In genomic region chr3:101561630-101562328, GRCh38 we compare ENCODE assay signal across 1 cellular context.
TF ChIP-seq lines count a peak whose summit lies in the region.

Gene TRMT10C (plus strand): TSS chr3:101561868. CDS start chr3:101564782, 2,914 bp downstream.

TF ChIP-seq in K562, 482 proteins besides CTCF, POLR2A, EP300 and RAD21 (continued from another document and continues in another):
- no peak for TF ChIP-seq ARID4B (CRISPR knock-in tag; IDR thresholded peaks at IDR 0.05)
- peak; percentile 85 for TF ChIP-seq POLR2H (tag; IDR thresholded peaks at IDR 0.05; ENCODE audit: low read depth)
- TF ChIP-seq CREB3 (tag; conservative IDR thresholded peaks at IDR 0.05; ENCODE audit: low read depth), result no peak
- TF ChIP-seq CBX1 (IDR thresholded peaks at IDR 0.05; ENCODE audit: low read depth), result peak; percentile 68; the same call in 1 of the 2 replicates
- TF ChIP-seq EGR1 (conservative IDR thresholded peaks at IDR 0.05), result no peak
- TF ChIP-seq PHTF2 (CRISPR knock-in tag; IDR thresholded peaks at IDR 0.05), result no peak
- TF ChIP-seq TBL1XR1 (IDR thresholded peaks at IDR 0.05; ENCODE audit: low read length in 2 of 2), result peak in 1 of 2 experiments; percentile 80; a peak in 1 of 4 replicates
- no peak for TF ChIP-seq ZNF77 (CRISPR knock-in tag; IDR thresholded peaks at IDR 0.05)
- no peak for TF ChIP-seq MYBL2 (IDR thresholded peaks at IDR 0.05; ENCODE audit: low read depth)
- no peak for TF ChIP-seq MYBL2 (CRISPR knock-in tag; IDR thresholded peaks at IDR 0.05; ENCODE audit: borderline replicate concordance)
- TF ChIP-seq ETV6 (IDR thresholded peaks at IDR 0.05; ENCODE audit: borderline replicate concordance in 1 of 2, low read depth in 2 of 2, low read length in 1 of 2), result no peak
- TF ChIP-seq ETV6 (CRISPR knock-in tag; IDR thresholded peaks at IDR 0.05; ENCODE audit: borderline replicate concordance), result no peak
- TF ChIP-seq RAD51 (IDR thresholded peaks at IDR 0.05; ENCODE audit: borderline replicate concordance, low read depth), result no peak
- no peak for TF ChIP-seq ZEB2 (IDR thresholded peaks at IDR 0.05)
- TF ChIP-seq VEZF1 (CRISPR knock-in tag; IDR thresholded peaks at IDR 0.05), result peak; percentile 18; the same call in 1 of the 2 replicates
- peak; percentile 88 for TF ChIP-seq L3MBTL2 (IDR thresholded peaks at IDR 0.05)
- no peak for TF ChIP-seq ADNP (tag; IDR thresholded peaks at IDR 0.05)
- TF ChIP-seq MGA (IDR thresholded peaks at IDR 0.05), result peak; percentile 82
- peak; percentile 51 for TF ChIP-seq SP2 (IDR thresholded peaks at IDR 0.05; ENCODE audit: extremely low read depth, low read depth, low read length, poor library complexity, severe bottlenecking)
- TF ChIP-seq ZNF785 (CRISPR knock-in tag; IDR thresholded peaks at IDR 0.05), result no peak
- TF ChIP-seq ZNF75A (CRISPR knock-in tag; IDR thresholded peaks at IDR 0.05), result no peak
- no peak for TF ChIP-seq MCM5 (IDR thresholded peaks at IDR 0.05; ENCODE audit: low read depth)
- no peak for TF ChIP-seq ZNF253 (CRISPR knock-in tag; conservative IDR thresholded peaks at IDR 0.05)
- no peak for TF ChIP-seq GATAD2B (IDR thresholded peaks at IDR 0.05; ENCODE audit: borderline replicate concordance)
- no peak for TF ChIP-seq IRF2 (CRISPR knock-in tag; IDR thresholded peaks at IDR 0.05)
- peak; percentile 22; the same call in 1 of the 2 replicates for TF ChIP-seq ZNF121 (CRISPR knock-in tag; conservative IDR thresholded peaks at IDR 0.05)
- TF ChIP-seq HMBOX1 (IDR thresholded peaks at IDR 0.05), result no peak
- TF ChIP-seq ZNF707 (CRISPR knock-in tag; conservative IDR thresholded peaks at IDR 0.05), result no peak
- TF ChIP-seq CBFA2T2 (conservative IDR thresholded peaks at IDR 0.05), result no peak
- TF ChIP-seq NCOA2 (IDR thresholded peaks at IDR 0.05; ENCODE audit: partially characterized antibody in 2 of 2), result no peak
- no peak for TF ChIP-seq SREBF2 (CRISPR knock-in tag; IDR thresholded peaks at IDR 0.05)
- no peak for TF ChIP-seq POLR3G (IDR thresholded peaks at IDR 0.05; ENCODE audit: extremely low read depth, insufficient read length, insufficient replicate concordance)
- peak; percentile 78 for TF ChIP-seq PKNOX1 (IDR thresholded peaks at IDR 0.05)
- no peak for TF ChIP-seq HIVEP1 (CRISPR knock-in tag; IDR thresholded peaks at IDR 0.05)
- peak; percentile 59; the same call in 1 of the 2 replicates for TF ChIP-seq GTF2F1 (IDR thresholded peaks at IDR 0.05; ENCODE audit: low read depth, low read length)
- no peak for TF ChIP-seq ILK (tag; IDR thresholded peaks at IDR 0.05; ENCODE audit: borderline replicate concordance, low read depth)
- no peak for TF ChIP-seq TCF7L2 (IDR thresholded peaks at IDR 0.05; ENCODE audit: low read depth, low read length)
- TF ChIP-seq ZBED1 (IDR thresholded peaks at IDR 0.05), result no peak
- TF ChIP-seq C11orf30 (IDR thresholded peaks at IDR 0.05; ENCODE audit: low read depth), result peak; percentile 94
- TF ChIP-seq TRIM28 (IDR thresholded peaks at IDR 0.05), result 0 out of 2 replicates have a peak, but pooled peaks have one; percentile 39
- no peak for TF ChIP-seq TRIM25 (IDR thresholded peaks at IDR 0.05; ENCODE audit: borderline replicate concordance)
- no peak for TF ChIP-seq TAL1 (IDR thresholded peaks at IDR 0.05)
- no peak for TF ChIP-seq U2AF2 (optimal IDR thresholded peaks at IDR 0.05; ENCODE audit: low read depth, low read length)
- no peak for TF ChIP-seq CBX2 (IDR thresholded peaks at IDR 0.05; ENCODE audit: insufficient read depth, low read length, poor library complexity, severe bottlenecking)
